8 cellular contexts compared by ENCODE assay signal in the genomic region with DNA sequence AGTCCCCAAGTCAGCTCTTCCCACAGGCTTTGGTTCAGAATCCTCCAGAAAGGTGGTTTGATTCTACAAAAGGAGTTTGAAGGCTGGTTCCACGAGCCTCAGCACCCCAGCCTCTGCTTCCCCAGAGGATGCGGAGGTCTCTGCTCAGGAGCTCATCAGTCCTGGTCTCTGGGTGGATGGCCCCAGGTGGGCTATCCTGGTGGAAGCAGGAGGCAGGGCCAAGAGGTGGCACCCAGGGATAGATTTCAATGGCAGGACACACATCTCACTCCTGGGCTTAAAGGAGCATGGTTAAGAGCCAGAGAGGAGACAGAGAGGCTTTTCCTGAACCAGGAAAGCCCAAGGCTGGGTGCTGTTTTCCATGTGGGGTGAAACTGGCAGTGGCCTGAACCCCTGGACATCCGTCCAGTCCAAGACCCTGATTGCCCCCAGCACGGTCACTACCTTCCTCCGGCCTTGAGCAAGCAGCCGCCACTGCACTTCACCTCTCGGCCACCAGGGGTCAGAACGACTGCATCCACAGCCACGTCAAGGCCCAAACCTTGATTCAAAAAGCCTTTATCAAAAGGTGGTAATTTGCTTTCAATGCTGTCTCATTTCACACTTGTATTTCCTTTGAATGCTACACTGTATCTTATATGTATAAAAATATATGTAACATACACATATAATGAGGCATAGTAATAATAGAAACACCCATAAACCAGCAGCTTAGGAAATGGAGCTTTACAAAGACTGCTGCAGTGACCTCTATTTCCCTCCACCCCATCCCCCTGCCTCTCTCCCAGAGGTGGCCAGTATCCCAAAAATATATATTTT. TPM values are rescaled to one million over a fixed set of nuclear protein-coding genes. Genes with fewer than 3 reads are reported as not detected.
DNase-seq lines count a peak whose midpoint lies in the region; ATAC-seq and TF ChIP-seq lines count a peak whose summit lies in the region.

No MANE protein-coding gene starts in this region.

- CTCF ChIA-PET in CD8-positive, alpha-beta T cell (lab: Charles Lee) = interaction anchor here (0.6 to 9.3 kb wide), 44 partner anchors 9 to 313 kb away, joined by 3 to 217 read pairs (median 6); a partner anchor contains a TSS
- CTCF ChIA-PET in PC-9 (lab: Charles Lee) = interaction anchor here (0.5 to 1.0 kb wide), 3 partner anchors 103 to 728 kb away, joined by 3 to 19 read pairs (median 6); no protein-coding TSS in a partner anchor

- DNase-seq in CD8-positive, alpha-beta T cell = peak; percentile 61 to 91 (median 82)
- DNase-seq in PC-9 (peak in 1 of 2 experiments; percentile 68), activated T-helper 1 cell treated with Interleukin-2 at 50 U/mL for 16 hours (ENCODE audit: low read depth) (peak; percentile 62), fibroblast of lung (ENCODE audit: low read depth in 2 of 2) (peak; percentile 49 to 72), stomach (peak; percentile 83), NCI-H1694 treated with DMSO at 0.1 percent for 48 hours (lab: John Stamatoyannopoulos, UW) (no peak)

- H3K4me3 ChIP-seq in CD8-positive, alpha-beta T cell (ENCODE audit: low read depth, low read length) = no peak overlapping the region
- H3K4me3 ChIP-seq in PC-9 (no peak overlapping the region), fibroblast of lung (replicated peaks in 1 of 4; ENCODE audit: control extremely low read depth in 1 of 4, insufficient read depth in 1 of 4, low read depth in 3 of 4, low read length in 4 of 4) (no peak overlapping the region), neural cell (ENCODE audit: low read length) (no peak overlapping the region), stomach (no peak overlapping the region)

- POLR2A ChIA-PET in CD8-positive, alpha-beta T cell (lab: Charles Lee) = interaction anchor here (0.6 to 1.8 kb wide), 5 partner anchors 92 to 208 kb away, joined by 3 to 5 read pairs (median 4); a partner anchor contains a TSS
- POLR2A ChIA-PET in PC-9 (lab: Charles Lee; ENCODE audit: unreplicated experiment) = no interaction called here

- H3K4me1 Mint-ChIP-seq in CD8-positive, alpha-beta T cell (ENCODE audit: low read depth) = peaks cover 4% of the 10 kb centered on the region

- no peaks in the 10 kb centered on the region for H4K20me1 ChIP-seq in PC-9 (ENCODE audit: insufficient read depth)
- H4K20me1 ChIP-seq in fibroblast of lung (ENCODE audit: control insufficient read depth, extremely low read depth, insufficient read depth, low read length) = no peaks in the 10 kb centered on the region
- H4K20me1 ChIP-seq in neural cell (ENCODE audit: insufficient read depth) = peaks cover 5% of the 10 kb centered on the region

- peak; percentile 98 for TF ChIP-seq CTCF in CD8-positive, alpha-beta T cell (IDR thresholded peaks at IDR 0.05)
- TF ChIP-seq CTCF in PC-9 (conservative IDR thresholded peaks at IDR 0.05) (peak; percentile 99), fibroblast of lung (conservative IDR thresholded peaks at IDR 0.05 in 1 of 2, IDR thresholded peaks at IDR 0.05 in 1 of 2; ENCODE audit: low read depth in 1 of 2, low read length in 2 of 2) (peak; percentile 98 to 99), neural cell (IDR thresholded peaks at IDR 0.05; ENCODE audit: poor library complexity, severe bottlenecking) (peak; percentile 96), stomach (IDR thresholded peaks at IDR 0.05) (peak in 6 of 7 experiments; percentile 59 to 99 (median 98))

- peak; percentile 94 for TF ChIP-seq RAD21 in neural cell (conservative IDR thresholded peaks at IDR 0.05)

- no peak overlapping the region for H3K4me3 Mint-ChIP-seq in CD8-positive, alpha-beta T cell

- no peak for TF ChIP-seq EP300 in neural cell (conservative IDR thresholded peaks at IDR 0.05; ENCODE audit: poor library complexity, severe bottlenecking)
- TF ChIP-seq EP300 in stomach (IDR thresholded peaks at IDR 0.05) = no peak

- H3K9me3 Mint-ChIP-seq in CD8-positive, alpha-beta T cell = no peaks in the 10 kb centered on the region

- WGBS in stomach, 5 donors = 21 to 27% (median 22%) methylated on average over 9 of the region's 9 CpGs

- H3K36me3 ChIP-seq in CD8-positive, alpha-beta T cell (ENCODE audit: insufficient read depth, low read length) = no peaks in the 10 kb centered on the region
- H3K36me3 ChIP-seq in PC-9 (ENCODE audit: low read depth) (no peaks in the 10 kb centered on the region), fibroblast of lung (ENCODE audit: control insufficient read depth, insufficient read depth, low read length) (no peaks in the 10 kb centered on the region), neural cell (ENCODE audit: insufficient read depth, low read length) (no peaks in the 10 kb centered on the region), stomach (peaks cover 0 to 31% (median 8%) of the 10 kb centered on the region in 4 donors)

- no peaks in the 10 kb centered on the region for H3K27me3 Mint-ChIP-seq in CD8-positive, alpha-beta T cell (ENCODE audit: low read depth)

- no peak for TF ChIP-seq POLR2A in stomach (IDR thresholded peaks at IDR 0.05)

- H3K79me2 ChIP-seq in PC-9 (ENCODE audit: low read depth) (no peaks in the 10 kb centered on the region), fibroblast of lung (ENCODE audit: control insufficient read depth, insufficient read depth, low read length) (no peaks in the 10 kb centered on the region), neural cell (replicated peaks; ENCODE audit: insufficient read depth, low read length) (peaks cover 19% of the 10 kb centered on the region)

- H3K9ac ChIP-seq in fibroblast of lung (ENCODE audit: insufficient read depth, low read length) (no peak overlapping the region), neural cell (ENCODE audit: low read length) (peak overlapping the region; percentile 12)

- H3K4me2 ChIP-seq in PC-9 (no peak overlapping the region), fibroblast of lung (ENCODE audit: extremely low read depth, insufficient read depth, low read length) (no peak overlapping the region), neural cell (ENCODE audit: low read length) (no peak overlapping the region)

- no peaks in the 10 kb centered on the region for H3K36me3 Mint-ChIP-seq in CD8-positive, alpha-beta T cell

- no peaks in the 10 kb centered on the region for H3K4me1 ChIP-seq in CD8-positive, alpha-beta T cell (ENCODE audit: insufficient read depth, low read length)
- H3K4me1 ChIP-seq in PC-9 (replicated peaks; ENCODE audit: insufficient read depth) (no peaks in the 10 kb centered on the region), fibroblast of lung (ENCODE audit: control insufficient read depth, extremely low read depth, insufficient read depth, low read length) (no peaks in the 10 kb centered on the region), stomach (peaks cover 0 to 23% (median 11%) of the 10 kb centered on the region in 4 donors)

- H3K27ac Mint-ChIP-seq in CD8-positive, alpha-beta T cell = no peak overlapping the region

- intact Hi-C loops in CD8-positive, alpha-beta T cell (cut with DNase I, micrococcal nuclease) = loop anchor here (1.0 to 2.0 kb wide), 5 partner anchors 16 to 327 kb away; no protein-coding TSS in a partner anchor
- intact Hi-C loops in PC-9 (cut with micrococcal nuclease; ENCODE audit: unreplicated experiment) (loop anchor here (1.0 kb wide), 2 partner anchors 103 to 209 kb away; no protein-coding TSS in a partner anchor), stomach (cut with DNase I; ENCODE audit: low total_unique reads) (no loop called here)

- BruUV-seq in PC-9 (replicated peaks; lab: Mats Ljungman, UMichigan) = no TSS peak

- no peak overlapping the region for H2AFZ ChIP-seq in PC-9
- H2AFZ ChIP-seq in fibroblast of lung (ENCODE audit: low read length) = no peak overlapping the region
- no peak overlapping the region for H2AFZ ChIP-seq in neural cell (ENCODE audit: low read depth, low read length)

- H3K9me3 ChIP-seq in CD8-positive, alpha-beta T cell (ENCODE audit: low read length) = no peaks in the 10 kb centered on the region
- H3K9me3 ChIP-seq in PC-9 (ENCODE audit: insufficient read depth, low read depth) (no peaks in the 10 kb centered on the region), fibroblast of lung (ENCODE audit: control insufficient read depth, insufficient read depth, low read depth, low read length) (no peaks in the 10 kb centered on the region), neural cell (ENCODE audit: low read length) (no peaks in the 10 kb centered on the region), stomach (no peaks in the 10 kb centered on the region)

- H3K27ac ChIP-seq in CD8-positive, alpha-beta T cell (ENCODE audit: low read depth, low read length) = no peak overlapping the region
- H3K27ac ChIP-seq in PC-9 (no peak overlapping the region), fibroblast of lung (ENCODE audit: insufficient read depth, low read length) (no peak overlapping the region), neural cell (ENCODE audit: low read length) (no peak overlapping the region), stomach (peak overlapping the region in 1 of 5 donors; percentile 15)

- ATAC-seq in CD8-positive, alpha-beta T cell = peak; percentile 97
- ATAC-seq in HG02981 (IDR thresholded peaks at IDR 0.05; ENCODE audit: unreplicated experiment) = peak; percentile 47

- H3K27me3 ChIP-seq in CD8-positive, alpha-beta T cell (ENCODE audit: insufficient read depth, low read length) = no peaks in the 10 kb centered on the region
- H3K27me3 ChIP-seq in PC-9 (ENCODE audit: insufficient read depth, low read depth) (peaks cover 6% of the 10 kb centered on the region), fibroblast of lung (ENCODE audit: control insufficient read depth, insufficient read depth, low read length) (no peaks in the 10 kb centered on the region), neural cell (ENCODE audit: insufficient read depth, low read depth, low read length) (no peaks in the 10 kb centered on the region), stomach (no peaks in the 10 kb centered on the region)

- no peaks in the 10 kb centered on the region for H3F3A ChIP-seq in PC-9 (ENCODE audit: insufficient read depth, low read depth)
- no peaks in the 10 kb centered on the region for H3F3A ChIP-seq in neural cell (ENCODE audit: insufficient read depth, low read length, poor library complexity, severe bottlenecking)

- no peaks in the 10 kb centered on the region for H3K9me2 ChIP-seq in PC-9 (ENCODE audit: insufficient read depth)
- H3K9me2 ChIP-seq in neural cell (ENCODE audit: insufficient read depth, low read length) = no peaks in the 10 kb centered on the region

RNA-seq across cellular contexts. Expression of a gene that starts 19.3 kb away (rescaled TPM):
- total RNA-seq in CD8-positive, alpha-beta T cell = 1 to 10 TPM; 9.1 to 9.6 TPM
- total RNA-seq in PC-9 (2021) (not detected in 2 replicates), fibroblast of lung (0.33 and 0.51 TPM in 2 replicates), stomach (1 to 10 TPM in 1 of 5 donors, under 1 TPM in 1, not detected in 3; 0.45 to 7.0 TPM)
- polyA plus RNA-seq in fibroblast of lung (0.18 and 0.40 TPM in 2 replicates), neural cell (1.9 and 4.8 TPM in 2 replicates), stomach (1 to 10 TPM; 1.0 to 7.8 (median 4.0) TPM)
- 1.2 TPM in 1 of 2 replicates, not detected in the other for polyA plus RNA-seq in fibroblast of lung (2012)
- polyA minus RNA-seq in fibroblast of lung (ENCODE audit: low replicate concordance) (not detected in 2 replicates), neural cell (2.9 and 3.4 TPM in 2 replicates)

RNA-seq across cellular contexts. Expression of a gene that starts 32.6 kb away (rescaled TPM):
- not detected for total RNA-seq in CD8-positive, alpha-beta T cell
- total RNA-seq in PC-9 (2021) (0.20 and 0.48 TPM in 2 replicates), fibroblast of lung (5.1 and 8.0 TPM in 2 replicates), stomach (100 to 1,000 TPM in 1 of 5 donors, 10 to 100 TPM in 4; 12.7 to 187 (median 47.0) TPM)
- polyA plus RNA-seq in fibroblast of lung (0.43 and 11.5 TPM in 2 replicates), neural cell (218 and 259 TPM in 2 replicates), stomach (10 to 100 TPM; 22.5 to 39.4 (median 25.6) TPM)
- polyA plus RNA-seq in fibroblast of lung (2012) = 0.21 and 7.2 TPM in 2 replicates
- polyA minus RNA-seq in fibroblast of lung (ENCODE audit: low replicate concordance) (11.4 TPM in 1 of 2 replicates, not detected in the other), neural cell (169 and 170 TPM in 2 replicates)

RNA-seq across cellular contexts. Expression of a gene that starts 46.9 kb away (rescaled TPM):
- 1 to 10 TPM; 1.3 to 1.8 TPM for total RNA-seq in CD8-positive, alpha-beta T cell
- total RNA-seq in PC-9 (2021) (not detected in 2 replicates), fibroblast of lung (0.26 TPM in 1 of 2 replicates, not detected in the other), stomach (1 to 10 TPM in 2 of 5 donors, under 1 TPM in 3; 0.14 to 2.9 (median 0.45) TPM)
- polyA plus RNA-seq in fibroblast of lung (not detected in 2 replicates), neural cell (0.86 and 1.3 TPM in 2 replicates), stomach (under 1 TPM; 0.08 to 0.75 (median 0.46) TPM)
- not detected in 2 replicates for polyA plus RNA-seq in fibroblast of lung (2012)
- polyA minus RNA-seq in fibroblast of lung (ENCODE audit: low replicate concordance) (not detected in 2 replicates), neural cell (2.2 and 2.4 TPM in 2 replicates)
